6 cellular contexts compared by ENCODE assay signal in the genomic region with DNA sequence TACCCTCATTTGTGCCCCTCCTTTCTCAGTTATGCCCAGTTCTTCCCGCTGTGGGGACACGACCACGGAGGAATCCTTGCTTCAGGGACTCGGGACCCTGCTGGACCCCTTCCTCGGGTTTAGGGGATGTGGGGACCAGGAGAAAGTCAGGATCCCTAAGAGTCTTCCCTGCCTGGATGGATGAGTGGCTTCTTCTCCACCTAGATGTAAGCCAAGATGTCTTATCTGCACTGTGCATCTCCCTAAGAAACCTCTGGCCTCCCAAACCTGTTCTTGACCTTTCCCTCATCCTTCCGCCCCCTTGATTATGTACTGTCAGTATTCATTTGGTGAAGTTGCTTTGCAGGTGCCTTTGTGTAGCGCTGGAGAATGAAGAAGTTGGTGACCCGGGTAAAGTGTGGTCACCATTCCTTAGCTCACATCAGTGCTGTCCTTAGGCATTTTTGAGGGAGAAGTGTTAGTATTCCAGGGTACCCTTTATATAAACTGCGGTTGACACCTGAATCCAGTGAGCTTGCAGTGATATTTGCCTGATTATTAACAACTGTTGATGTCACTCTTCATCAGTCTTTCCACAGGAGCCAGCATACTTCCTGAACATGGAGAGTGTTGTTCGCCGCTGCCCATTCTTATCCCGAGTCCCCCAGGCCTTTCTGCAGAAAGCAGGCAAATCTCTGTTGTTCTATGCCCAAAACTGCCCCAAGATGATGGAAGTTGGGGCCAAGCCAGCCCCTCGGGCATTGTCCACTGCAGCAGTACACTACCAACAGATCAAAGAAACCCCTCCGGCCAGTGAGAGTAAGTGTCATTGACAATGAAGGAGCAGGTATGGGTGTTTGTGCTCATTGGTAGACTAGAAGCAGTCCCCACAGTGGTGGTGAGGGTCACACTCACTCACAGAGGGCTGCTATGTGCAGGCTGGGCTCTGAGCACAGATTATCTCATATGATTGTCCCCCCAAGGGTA. TPM values are rescaled to one million over a fixed set of nuclear protein-coding genes. Genes with fewer than 3 reads are reported as not detected.
A peak's percentile ranks its signal among the peaks of the same experiment; 100 is the strongest.
DNase-seq lines count a peak whose midpoint lies in the region; ATAC-seq and TF ChIP-seq lines count a peak whose summit lies in the region.

No MANE protein-coding gene starts in this region.

- H3K9me3 Mint-ChIP-seq in CD8-positive, alpha-beta T cell: no peaks in the 10 kb centered on the region
- H3K9me3 Mint-ChIP-seq in activated CD8-positive, alpha-beta T cell treated with anti-CD3 and anti-CD28 coated beads for 36 hours: no peaks in the 10 kb centered on the region

- DNase-seq in CD8-positive, alpha-beta T cell: no peak
- DNase-seq in activated CD8-positive, alpha-beta T cell treated with anti-CD3 and anti-CD28 coated beads for 36 hours: no peak
- no peak for DNase-seq in lung (ENCODE audit: low spot score)
- no peak for DNase-seq in NCI-H2227 (lab: John Stamatoyannopoulos, UW; ENCODE audit: unreplicated experiment)
- no peak for DNase-seq in stimulated activated CD4-positive, alpha-beta T cell treated with anti-CD3 and anti-CD28 coated beads, Interleukin-4, amount 100 ng/mL, for 4 hours
- DNase-seq in NCI-H1436 (lab: John Stamatoyannopoulos, UW): no peak

- intact Hi-C loops in CD8-positive, alpha-beta T cell (cut with DNase I, micrococcal nuclease): loop anchor here (1.0 to 2.0 kb wide), 4 partner anchors 22 to 258 kb away; partner anchors contain the start of genes POC1A (in 1 of the 2), RPL29 (in 1 of the 2) and RRP9 (in 1 of the 2)
- intact Hi-C loops in activated CD8-positive, alpha-beta T cell treated with anti-CD3 and anti-CD28 coated beads for 36 hours (cut with micrococcal nuclease): no loop called here

- no peaks in the 10 kb centered on the region for H3K27me3 Mint-ChIP-seq in CD8-positive, alpha-beta T cell (ENCODE audit: low read depth)
- no peaks in the 10 kb centered on the region for H3K27me3 Mint-ChIP-seq in activated CD8-positive, alpha-beta T cell treated with anti-CD3 and anti-CD28 coated beads for 36 hours

- H3K4me3 Mint-ChIP-seq in CD8-positive, alpha-beta T cell: peak overlapping the region; percentile 96
- peak overlapping the region; percentile 99 for H3K4me3 Mint-ChIP-seq in activated CD8-positive, alpha-beta T cell treated with anti-CD3 and anti-CD28 coated beads for 36 hours

- H3K36me3 ChIP-seq in CD8-positive, alpha-beta T cell (ENCODE audit: insufficient read depth, low read length): peaks cover 13% of the 10 kb centered on the region
- peaks cover 13 to 14% of the 10 kb centered on the region in 2 donors for H3K36me3 ChIP-seq in lung (ENCODE audit: control insufficient read depth in 2 of 2, insufficient read depth in 2 of 2, low read length in 2 of 2)

- POLR2A ChIA-PET in CD8-positive, alpha-beta T cell (lab: Charles Lee): no interaction called here
- POLR2A ChIA-PET in activated CD8-positive, alpha-beta T cell treated with anti-CD3 and anti-CD28 coated beads for 36 hours (lab: Charles Lee): no interaction called here

- H3K36me3 Mint-ChIP-seq in CD8-positive, alpha-beta T cell: peaks cover 46% of the 10 kb centered on the region
- H3K36me3 Mint-ChIP-seq in activated CD8-positive, alpha-beta T cell treated with anti-CD3 and anti-CD28 coated beads for 36 hours (ENCODE audit: low read depth): peaks cover 43% of the 10 kb centered on the region

- peaks cover 41% of the 10 kb centered on the region for H3K4me1 Mint-ChIP-seq in CD8-positive, alpha-beta T cell (ENCODE audit: low read depth)
- peaks cover 52% of the 10 kb centered on the region for H3K4me1 Mint-ChIP-seq in activated CD8-positive, alpha-beta T cell treated with anti-CD3 and anti-CD28 coated beads for 36 hours (ENCODE audit: low read depth)

- no peak for ATAC-seq in CD8-positive, alpha-beta T cell
- no peak for ATAC-seq in activated CD8-positive, alpha-beta T cell treated with anti-CD3 and anti-CD28 coated beads for 36 hours
- no peak for ATAC-seq in lung (ENCODE audit: insufficient read depth, low FRiP score)

- peak overlapping the region; percentile 69 for H3K27ac ChIP-seq in CD8-positive, alpha-beta T cell (ENCODE audit: low read depth, low read length)
- H3K27ac ChIP-seq in lung (ENCODE audit: low read depth in 1 of 2, low read length in 1 of 2): peak overlapping the region; percentile 86 to 90

- no peak for TF ChIP-seq CTCF in CD8-positive, alpha-beta T cell (IDR thresholded peaks at IDR 0.05)
- TF ChIP-seq CTCF in activated CD8-positive, alpha-beta T cell treated with anti-CD3 and anti-CD28 coated beads for 36 hours (IDR thresholded peaks at IDR 0.05): no peak
- no peak for TF ChIP-seq CTCF in lung (IDR thresholded peaks at IDR 0.05; ENCODE audit: control extremely low read depth, extremely low read depth)

- peak overlapping the region; percentile 94 for H3K27ac Mint-ChIP-seq in CD8-positive, alpha-beta T cell
- peak overlapping the region; percentile 92 for H3K27ac Mint-ChIP-seq in activated CD8-positive, alpha-beta T cell treated with anti-CD3 and anti-CD28 coated beads for 36 hours

- H3K4me3 ChIP-seq in CD8-positive, alpha-beta T cell (ENCODE audit: low read depth, low read length): peak overlapping the region; percentile 88
- peak overlapping the region; percentile 91 for H3K4me3 ChIP-seq in lung

- H3K4me1 ChIP-seq in CD8-positive, alpha-beta T cell (ENCODE audit: insufficient read depth, low read length): peaks cover 32% of the 10 kb centered on the region
- peaks cover 12 to 33% of the 10 kb centered on the region in 2 donors for H3K4me1 ChIP-seq in lung (ENCODE audit: control insufficient read depth in 2 of 2, insufficient read depth in 2 of 2, low read length in 2 of 2)

- CTCF ChIA-PET in CD8-positive, alpha-beta T cell (lab: Charles Lee): no interaction called here
- CTCF ChIA-PET in activated CD8-positive, alpha-beta T cell treated with anti-CD3 and anti-CD28 coated beads for 36 hours (lab: Charles Lee): no interaction called here

- H3K9me3 ChIP-seq in CD8-positive, alpha-beta T cell (ENCODE audit: low read length): no peaks in the 10 kb centered on the region
- H3K9me3 ChIP-seq in lung (ENCODE audit: control insufficient read depth in 2 of 2, insufficient read depth in 1 of 2, low read length in 1 of 2): no peaks in the 10 kb centered on the region

- H3K27me3 ChIP-seq in CD8-positive, alpha-beta T cell (ENCODE audit: insufficient read depth, low read length): no peaks in the 10 kb centered on the region
- no peaks in the 10 kb centered on the region for H3K27me3 ChIP-seq in lung (ENCODE audit: control insufficient read depth, insufficient read depth)

- WGBS in lung, 2 donors: 29 to 33% methylated on average over 14 of the region's 14 CpGs

RNA-seq across cellular contexts. Expression of gene ALAS1, which starts 1.0 kb away (rescaled TPM):
- 1 to 10 TPM; 6.0 to 6.6 TPM for total RNA-seq in CD8-positive, alpha-beta T cell
- 10 to 100 TPM; 54.3 to 54.6 TPM for total RNA-seq in activated CD8-positive, alpha-beta T cell treated with anti-CD3 and anti-CD28 coated beads for 36 hours
- total RNA-seq in lung: 10 to 100 TPM; 38.7 to 85.1 TPM
- polyA plus RNA-seq in lung: 10 to 100 TPM; 56.8 to 57.6 TPM

RNA-seq across cellular contexts. Expression of gene TLR9, which starts 26.5 kb away (rescaled TPM):
- under 1 TPM in 1 of 2 experiments, not detected in 1; 0.33 TPM for total RNA-seq in CD8-positive, alpha-beta T cell
- 1 to 10 TPM; 2.0 TPM for total RNA-seq in activated CD8-positive, alpha-beta T cell treated with anti-CD3 and anti-CD28 coated beads for 36 hours
- total RNA-seq in lung: 1 to 10 TPM in 1 of 2 donors, under 1 TPM in 1; 0.20 to 1.1 TPM
- under 1 TPM; 0.37 TPM for polyA plus RNA-seq in lung

RNA-seq across cellular contexts. Expression of gene TWF2, which starts 40.0 kb away (rescaled TPM):
- total RNA-seq in CD8-positive, alpha-beta T cell: 10 to 100 TPM; 31.1 to 31.2 TPM
- 100 to 1,000 TPM; 137 TPM for total RNA-seq in activated CD8-positive, alpha-beta T cell treated with anti-CD3 and anti-CD28 coated beads for 36 hours
- total RNA-seq in lung: 10 to 100 TPM; 25.7 to 90.3 TPM
- 100 to 1,000 TPM in 1 of 2 donors, 10 to 100 TPM in 1; 31.1 to 104 TPM for polyA plus RNA-seq in lung

RNA-seq across cellular contexts. Expression of gene POC1A, which starts 44.7 kb away (rescaled TPM):
- under 1 TPM; 0.24 to 0.42 TPM for total RNA-seq in CD8-positive, alpha-beta T cell
- total RNA-seq in activated CD8-positive, alpha-beta T cell treated with anti-CD3 and anti-CD28 coated beads for 36 hours: 10 to 100 TPM; 21.2 to 23.5 TPM
- total RNA-seq in lung: 1 to 10 TPM; 3.9 to 5.4 TPM
- polyA plus RNA-seq in lung: 1 to 10 TPM; 2.3 to 4.1 TPM

RNA-seq across cellular contexts. Expression of gene PPM1M, which starts 46.6 kb away (rescaled TPM):
- 10 to 100 TPM; 43.9 to 46.9 TPM for total RNA-seq in CD8-positive, alpha-beta T cell
- total RNA-seq in activated CD8-positive, alpha-beta T cell treated with anti-CD3 and anti-CD28 coated beads for 36 hours: 100 to 1,000 TPM in 1 of 2 experiments, 10 to 100 TPM in 1; 94.3 to 100 TPM
- 10 to 100 TPM; 18.2 to 45.0 TPM for total RNA-seq in lung
- polyA plus RNA-seq in lung: 10 to 100 TPM; 25.0 to 53.6 TPM

Comparison
In these comparisons a context has a peak if more than half of its experiments do, and no peak if none do; other contexts are left out.
1. RNA of gene ALAS1, which starts 1.0 kb away (total RNA-seq): 38.7 to 85.1 TPM in lung and 54.3 to 54.6 TPM in activated CD8-positive, alpha-beta T cell treated with anti-CD3 and anti-CD28 coated beads for 36 hours; 6.0 to 6.6 TPM in CD8-positive, alpha-beta T cell; every median in the first group is over 4 times any median in the second.